In genomic region chr14:73764406-73764805, GRCh38 we compare ENCODE assay signal across 12 cellular contexts. TPM values are rescaled to one million over a fixed set of nuclear protein-coding genes. Genes with fewer than 3 reads are reported as not detected.
DNase-seq lines count a peak whose midpoint lies in the region; ATAC-seq and TF ChIP-seq lines count a peak whose summit lies in the region.
"Had no signal": no experiment of that assay in that cellular context is flagged by ENCODE, and none has a peak within 500 bp of the region (broad histone marks: within the 10 kb centered on the region; RNA-seq: fewer than 3 reads in every experiment).

No MANE protein-coding gene starts in this region.

- peaks cover 85% of the 10 kb centered on the region for H3K4me1 ChIP-seq in muscle layer of colon (ENCODE audit: insufficient read depth, low read length)
- peaks cover 0 to 92% (median 64%) of the 10 kb centered on the region in 4 donors for H3K4me1 ChIP-seq in tibial nerve

- H3K9ac ChIP-seq in muscle layer of colon (ENCODE audit: low read length): no peak overlapping the region

- TF ChIP-seq CTCF in chondrocyte (IDR thresholded peaks at IDR 0.05): no peak
- no peak for TF ChIP-seq CTCF in tibial nerve (IDR thresholded peaks at IDR 0.05)

- no peaks in the 10 kb centered on the region for H3K36me3 Mint-ChIP-seq in activated naive CD8-positive, alpha-beta T cell
- peaks cover 6% of the 10 kb centered on the region for H3K36me3 Mint-ChIP-seq in activated naive CD8-positive, alpha-beta T cell treated with anti-CD3 and anti-CD28 coated beads for 36 hours
- H3K36me3 Mint-ChIP-seq in chondrocyte (ENCODE audit: low read depth): no peaks in the 10 kb centered on the region

- no peaks in the 10 kb centered on the region for H3K27me3 Mint-ChIP-seq in activated naive CD8-positive, alpha-beta T cell
- no peaks in the 10 kb centered on the region for H3K27me3 Mint-ChIP-seq in activated naive CD8-positive, alpha-beta T cell treated with anti-CD3 and anti-CD28 coated beads for 36 hours
- H3K27me3 Mint-ChIP-seq in chondrocyte (ENCODE audit: low read depth): no peaks in the 10 kb centered on the region

- H3K27me3 ChIP-seq in muscle layer of colon (ENCODE audit: control insufficient read depth in 1 of 2, insufficient read depth in 2 of 2, low read length in 2 of 2) (no peaks in the 10 kb centered on the region), tibial nerve (no peaks in the 10 kb centered on the region)

- H3K36me3 ChIP-seq in muscle layer of colon (ENCODE audit: insufficient read depth, low read length) (no peaks in the 10 kb centered on the region), tibial nerve (no peaks in the 10 kb centered on the region)

- H3K9me3 Mint-ChIP-seq in activated naive CD8-positive, alpha-beta T cell (ENCODE audit: low read depth): no peaks in the 10 kb centered on the region
- H3K9me3 Mint-ChIP-seq in activated naive CD8-positive, alpha-beta T cell treated with anti-CD3 and anti-CD28 coated beads for 36 hours: no peaks in the 10 kb centered on the region
- no peaks in the 10 kb centered on the region for H3K9me3 Mint-ChIP-seq in chondrocyte (ENCODE audit: low read depth)
- H3K9me3 Mint-ChIP-seq: H9 had no signal

- H3K9me3 ChIP-seq in muscle layer of colon (ENCODE audit: low read length) (no peaks in the 10 kb centered on the region), tibial nerve (no peaks in the 10 kb centered on the region)

- H3K4me3 ChIP-seq in muscle layer of colon (ENCODE audit: low read depth in 1 of 2, low read length in 2 of 2) (no peak overlapping the region), tibial nerve (no peak overlapping the region)

- intact Hi-C loops in sciatic nerve (cut with DNase I): no loop called here

- peak overlapping the region; percentile 58 for H3K27ac Mint-ChIP-seq in activated naive CD8-positive, alpha-beta T cell
- no peak overlapping the region for H3K27ac Mint-ChIP-seq in activated naive CD8-positive, alpha-beta T cell treated with anti-CD3 and anti-CD28 coated beads for 36 hours
- peak overlapping the region; percentile 70 for H3K27ac Mint-ChIP-seq in chondrocyte (ENCODE audit: unreplicated experiment)

- no peak for TF ChIP-seq POLR2A in tibial nerve (IDR thresholded peaks at IDR 0.05)

- no peak overlapping the region for H3K4me3 Mint-ChIP-seq in activated naive CD8-positive, alpha-beta T cell
- no peak overlapping the region for H3K4me3 Mint-ChIP-seq in activated naive CD8-positive, alpha-beta T cell treated with anti-CD3 and anti-CD28 coated beads for 36 hours
- H3K4me3 Mint-ChIP-seq in chondrocyte (ENCODE audit: unreplicated experiment): no peak overlapping the region
- H3K4me3 Mint-ChIP-seq: H9 had no signal

- ATAC-seq in sciatic nerve: no peak

- H3K4me1 Mint-ChIP-seq in activated naive CD8-positive, alpha-beta T cell (ENCODE audit: low read depth): peaks cover 64% of the 10 kb centered on the region
- peaks cover 64% of the 10 kb centered on the region for H3K4me1 Mint-ChIP-seq in activated naive CD8-positive, alpha-beta T cell treated with anti-CD3 and anti-CD28 coated beads for 36 hours
- peaks cover 49% of the 10 kb centered on the region for H3K4me1 Mint-ChIP-seq in chondrocyte (ENCODE audit: low read depth)

- DNase-seq in activated naive CD8-positive, alpha-beta T cell treated with anti-CD3 and anti-CD28 coated beads for 36 hours: no peak
- DNase-seq in chondrocyte (ENCODE audit: low spot score): no peak
- DNase-seq in tibial nerve (ENCODE audit: low spot score in 2 of 2): no peak
- no peak for DNase-seq in NCI-H446 (lab: John Stamatoyannopoulos, UW)
- DNase-seq in sciatic nerve (ENCODE audit: low spot score): no peak
- DNase-seq in ureter (ENCODE audit: low spot score): no peak
- DNase-seq: activated naive CD4-positive, alpha-beta T cell treated with anti-CD3 and anti-CD28 coated beads, Interleukin-2, amount 50 U/mL, for 16 hours; effector memory CD4-positive, alpha-beta T cell; H9; NCI-H2171 had no signal

- 74 to 82% methylated on average over 4 of the region's 4 CpGs for WGBS in tibial nerve, 2 donors

- H3K27ac ChIP-seq in muscle layer of colon (ENCODE audit: low read depth, low read length) (peak overlapping the region; percentile 27), tibial nerve (peak overlapping the region in 3 of 4 donors; percentile 30 to 73 (median 71))

- TF ChIP-seq EP300 in tibial nerve (IDR thresholded peaks at IDR 0.05): no peak

RNA-seq across cellular contexts. Expression of gene PNMA1, which starts 50.2 kb away (rescaled TPM):
- total RNA-seq in activated naive CD8-positive, alpha-beta T cell treated with anti-CD3 and anti-CD28 coated beads for 36 hours: 10 to 100 TPM; 26.6 to 28.3 TPM
- 72.0 to 85.2 TPM (median 72.1 TPM) in 3 replicates for total RNA-seq in chondrocyte
- 10 to 100 TPM; 21.2 to 43.5 (median 34.2) TPM for total RNA-seq in tibial nerve
- 46.1 TPM for total RNA-seq in sciatic nerve
- total RNA-seq in ureter: 33.8 TPM
